2 cellular contexts compared by ENCODE assay signal in the genomic region with DNA sequence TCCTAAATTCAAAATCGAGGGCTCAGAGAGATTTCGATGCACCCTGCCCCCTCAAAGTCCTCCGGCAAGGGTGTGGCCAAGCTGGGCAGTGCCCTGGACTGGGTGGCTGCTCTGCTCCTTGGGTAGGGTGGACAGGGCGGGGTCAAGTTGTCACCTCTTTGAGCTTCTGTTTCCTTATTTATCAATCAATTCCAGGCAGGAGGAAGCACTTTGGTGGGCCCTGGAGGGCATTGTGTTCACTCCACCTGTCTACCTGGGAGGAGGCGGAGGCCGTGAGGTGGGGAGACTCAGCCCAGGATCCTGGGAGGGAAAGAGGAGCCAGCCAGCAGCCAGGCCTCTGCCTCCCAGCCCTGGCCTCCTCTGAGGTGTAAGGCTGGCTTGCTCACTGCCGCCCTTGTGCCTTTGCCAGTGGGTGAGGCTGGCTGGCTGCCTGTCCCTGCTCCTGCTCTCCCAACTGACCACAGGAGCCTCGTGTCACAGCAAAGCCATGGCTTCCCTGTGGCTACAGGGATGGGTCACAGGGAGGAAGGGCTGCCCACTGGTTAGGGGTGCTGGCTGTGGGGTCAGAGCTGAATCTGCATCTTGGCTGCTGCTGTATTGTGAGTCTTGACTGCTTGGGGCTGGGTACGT.
TF ChIP-seq lines count a peak whose summit lies in the region.

No MANE protein-coding gene starts in this region.

TF ChIP-seq in A549, 52 proteins besides CTCF, POLR2A, EP300 and RAD21 (continued from another document):
- TF ChIP-seq, protein P1, sequence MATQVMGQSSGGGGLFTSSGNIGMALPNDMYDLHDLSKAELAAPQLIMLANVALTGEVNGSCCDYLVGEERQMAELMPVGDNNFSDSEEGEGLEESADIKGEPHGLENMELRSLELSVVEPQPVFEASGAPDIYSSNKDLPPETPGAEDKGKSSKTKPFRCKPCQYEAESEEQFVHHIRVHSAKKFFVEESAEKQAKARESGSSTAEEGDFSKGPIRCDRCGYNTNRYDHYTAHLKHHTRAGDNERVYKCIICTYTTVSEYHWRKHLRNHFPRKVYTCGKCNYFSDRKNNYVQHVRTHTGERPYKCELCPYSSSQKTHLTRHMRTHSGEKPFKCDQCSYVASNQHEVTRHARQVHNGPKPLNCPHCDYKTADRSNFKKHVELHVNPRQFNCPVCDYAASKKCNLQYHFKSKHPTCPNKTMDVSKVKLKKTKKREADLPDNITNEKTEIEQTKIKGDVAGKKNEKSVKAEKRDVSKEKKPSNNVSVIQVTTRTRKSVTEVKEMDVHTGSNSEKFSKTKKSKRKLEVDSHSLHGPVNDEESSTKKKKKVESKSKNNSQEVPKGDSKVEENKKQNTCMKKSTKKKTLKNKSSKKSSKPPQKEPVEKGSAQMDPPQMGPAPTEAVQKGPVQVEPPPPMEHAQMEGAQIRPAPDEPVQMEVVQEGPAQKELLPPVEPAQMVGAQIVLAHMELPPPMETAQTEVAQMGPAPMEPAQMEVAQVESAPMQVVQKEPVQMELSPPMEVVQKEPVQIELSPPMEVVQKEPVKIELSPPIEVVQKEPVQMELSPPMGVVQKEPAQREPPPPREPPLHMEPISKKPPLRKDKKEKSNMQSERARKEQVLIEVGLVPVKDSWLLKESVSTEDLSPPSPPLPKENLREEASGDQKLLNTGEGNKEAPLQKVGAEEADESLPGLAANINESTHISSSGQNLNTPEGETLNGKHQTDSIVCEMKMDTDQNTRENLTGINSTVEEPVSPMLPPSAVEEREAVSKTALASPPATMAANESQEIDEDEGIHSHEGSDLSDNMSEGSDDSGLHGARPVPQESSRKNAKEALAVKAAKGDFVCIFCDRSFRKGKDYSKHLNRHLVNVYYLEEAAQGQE (IDR thresholded peaks at IDR 0.05), result no peak
- TF ChIP-seq FOXS1 (CRISPR knock-in tag; IDR thresholded peaks at IDR 0.05) (no peak), ELK1 (IDR thresholded peaks at IDR 0.05; ENCODE audit: low read depth, low read length) (no peak), POLR2AphosphoS2 (conservative IDR thresholded peaks at IDR 0.05; ENCODE audit: low read length) (no peak), HEYL (CRISPR knock-in tag; IDR thresholded peaks at IDR 0.05) (no peak), JUN (IDR thresholded peaks at IDR 0.05) (no peak), ESRRA (IDR thresholded peaks at IDR 0.05; ENCODE audit: borderline replicate concordance, low read length) (no peak), MYC (IDR thresholded peaks at IDR 0.05; ENCODE audit: borderline replicate concordance, low read length) (no peak), MAX (IDR thresholded peaks at IDR 0.05) (no peak), HDAC2 (IDR thresholded peaks at IDR 0.05) (no peak), NPAS2 (CRISPR knock-in tag; IDR thresholded peaks at IDR 0.05; ENCODE audit: borderline replicate concordance) (no peak)
- TF ChIP-seq, protein P2, sequence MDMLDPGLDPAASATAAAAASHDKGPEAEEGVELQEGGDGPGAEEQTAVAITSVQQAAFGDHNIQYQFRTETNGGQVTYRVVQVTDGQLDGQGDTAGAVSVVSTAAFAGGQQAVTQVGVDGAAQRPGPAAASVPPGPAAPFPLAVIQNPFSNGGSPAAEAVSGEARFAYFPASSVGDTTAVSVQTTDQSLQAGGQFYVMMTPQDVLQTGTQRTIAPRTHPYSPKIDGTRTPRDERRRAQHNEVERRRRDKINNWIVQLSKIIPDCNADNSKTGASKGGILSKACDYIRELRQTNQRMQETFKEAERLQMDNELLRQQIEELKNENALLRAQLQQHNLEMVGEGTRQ (IDR thresholded peaks at IDR 0.05), result no peak

TF ChIP-seq in GM23338, 12 proteins besides CTCF, POLR2A, EP300 and RAD21 (continued from another document):
- TF ChIP-seq, protein P1 (IDR thresholded peaks at IDR 0.05; ENCODE audit: unreplicated experiment), result no peak
- TF ChIP-seq ZNF462 (CRISPR knock-in tag; IDR thresholded peaks at IDR 0.05) (no peak), ZNF331 (CRISPR knock-in tag; IDR thresholded peaks at IDR 0.05; ENCODE audit: low read depth) (no peak), NANOG (IDR thresholded peaks at IDR 0.05; ENCODE audit: borderline replicate concordance) (no peak), EZH2phosphoT487 (IDR thresholded peaks at IDR 0.05; ENCODE audit: unreplicated experiment) (no peak), ZNF114 (CRISPR knock-in tag; IDR thresholded peaks at IDR 0.05) (no peak), CREB1 (CRISPR knock-in tag; IDR thresholded peaks at IDR 0.05; ENCODE audit: low read depth) (no peak)
- TF ChIP-seq, protein P3, sequence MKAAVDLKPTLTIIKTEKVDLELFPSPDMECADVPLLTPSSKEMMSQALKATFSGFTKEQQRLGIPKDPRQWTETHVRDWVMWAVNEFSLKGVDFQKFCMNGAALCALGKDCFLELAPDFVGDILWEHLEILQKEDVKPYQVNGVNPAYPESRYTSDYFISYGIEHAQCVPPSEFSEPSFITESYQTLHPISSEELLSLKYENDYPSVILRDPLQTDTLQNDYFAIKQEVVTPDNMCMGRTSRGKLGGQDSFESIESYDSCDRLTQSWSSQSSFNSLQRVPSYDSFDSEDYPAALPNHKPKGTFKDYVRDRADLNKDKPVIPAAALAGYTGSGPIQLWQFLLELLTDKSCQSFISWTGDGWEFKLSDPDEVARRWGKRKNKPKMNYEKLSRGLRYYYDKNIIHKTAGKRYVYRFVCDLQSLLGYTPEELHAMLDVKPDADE (IDR thresholded peaks at IDR 0.05), result no peak
